Comparison of ENCODE assay signal across 13 cellular contexts in the genomic region with DNA sequence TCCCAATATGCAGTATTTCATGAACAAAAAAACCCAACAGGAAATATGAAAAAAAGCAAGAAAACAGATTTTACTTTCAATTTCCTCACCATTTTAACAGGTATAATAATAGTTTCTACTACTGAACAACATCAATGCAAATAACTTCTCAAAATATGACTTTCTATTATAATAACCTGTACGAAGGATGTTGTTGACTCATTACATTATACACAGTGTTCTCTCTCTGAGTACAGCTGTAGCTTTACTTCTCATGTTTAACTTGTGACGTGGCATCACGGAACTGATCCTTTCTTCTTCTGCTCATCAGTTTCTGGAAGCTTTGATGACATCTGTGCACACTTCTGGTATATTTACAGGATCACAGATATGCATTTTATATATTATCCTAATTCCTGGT. TPM values are rescaled to one million over a fixed set of nuclear protein-coding genes. Genes with fewer than 3 reads are reported as not detected.
DNase-seq lines count a peak whose midpoint lies in the region; ATAC-seq, FAIRE-seq and TF ChIP-seq lines count a peak whose summit lies in the region.
"Had no signal": no experiment of that assay in that cellular context is flagged by ENCODE, and none has a peak within 500 bp of the region (broad histone marks: within the 10 kb centered on the region; RNA-seq: fewer than 3 reads in every experiment).

No MANE protein-coding gene starts in this region.

- no peaks in the 10 kb centered on the region for H3K27me3 Mint-ChIP-seq in T-helper 1 cell treated with Interleukin-12 subunit alpha and Interleukin-12 subunit beta and Interleukin-4 antibody, amounts not matched to agents 30 μg/mL and 1 μg/mL, for 36 hours (ENCODE audit: low read depth)

- no peaks in the 10 kb centered on the region for H3K4me1 Mint-ChIP-seq in T-helper 1 cell treated with Interleukin-12 subunit alpha and Interleukin-12 subunit beta and Interleukin-4 antibody, amounts not matched to agents 30 μg/mL and 1 μg/mL, for 36 hours (ENCODE audit: low read depth)

- H3K4me3 ChIP-seq in dorsolateral prefrontal cortex (no peak overlapping the region), breast epithelium (no peak overlapping the region)
- H3K4me3 ChIP-seq: prostate gland had no signal

- DNase-seq in GM18507 (ENCODE audit: extremely low spot score, insufficient read length, low read depth), result peak; percentile 53
- no peak for DNase-seq in dorsolateral prefrontal cortex
- no peak for DNase-seq in breast epithelium (ENCODE audit: low spot score in 2 of 2)
- DNase-seq in UCSD-AML1 (lab: John Stamatoyannopoulos, UW; ENCODE audit: unreplicated experiment), result no peak
- DNase-seq in posterior cingulate gyrus, result no peak
- DNase-seq: activated CD4-positive, alpha-beta T cell treated with anti-CD3 and anti-CD28 coated beads, Interleukin-2, amount 50 U/mL, for 48 hours; DMS79 treated with DMSO at 0.1 percent for 48 hours; NCI-H1930; SHP77 had no signal

- TF ChIP-seq CTCF in dorsolateral prefrontal cortex (IDR thresholded peaks at IDR 0.05 in 54 of 56, conservative IDR thresholded peaks at IDR 0.05 in 2 of 56; ENCODE audit: low read depth in 1 of 56, partially characterized antibody in 56 of 56), result no peak
- TF ChIP-seq CTCF in breast epithelium (IDR thresholded peaks at IDR 0.05), result no peak

- peaks cover 29% of the 10 kb centered on the region for H3K36me3 Mint-ChIP-seq in T-helper 1 cell treated with Interleukin-12 subunit alpha and Interleukin-12 subunit beta and Interleukin-4 antibody, amounts not matched to agents 30 μg/mL and 1 μg/mL, for 36 hours (ENCODE audit: low read depth)

- ATAC-seq in GM19463 (IDR thresholded peaks at IDR 0.05; ENCODE audit: unreplicated experiment), result peak; percentile 95
- ATAC-seq in HG02973 (IDR thresholded peaks at IDR 0.05; ENCODE audit: unreplicated experiment), result peak; percentile 96

- H3K9me3 Mint-ChIP-seq in T-helper 1 cell treated with Interleukin-12 subunit alpha and Interleukin-12 subunit beta and Interleukin-4 antibody, amounts not matched to agents 30 μg/mL and 1 μg/mL, for 36 hours, result no peaks in the 10 kb centered on the region

- TF ChIP-seq POLR2A in breast epithelium (IDR thresholded peaks at IDR 0.05), result no peak

- no peak overlapping the region for H3K4me3 Mint-ChIP-seq in T-helper 1 cell treated with Interleukin-12 subunit alpha and Interleukin-12 subunit beta and Interleukin-4 antibody, amounts not matched to agents 30 μg/mL and 1 μg/mL, for 36 hours

- FAIRE-seq in GM18507 (lab: Jason Lieb, UNC), result peak; percentile 78

- no peaks in the 10 kb centered on the region for H3K4me1 ChIP-seq in breast epithelium
- H3K4me1 ChIP-seq: prostate gland had no signal

- peaks cover 8% of the 10 kb centered on the region for H3K36me3 ChIP-seq in breast epithelium
- H3K36me3 ChIP-seq: prostate gland had no signal

- H3K27ac Mint-ChIP-seq in T-helper 1 cell treated with Interleukin-12 subunit alpha and Interleukin-12 subunit beta and Interleukin-4 antibody, amounts not matched to agents 30 μg/mL and 1 μg/mL, for 36 hours, result peak overlapping the region; percentile 3

- intact Hi-C loops in dorsolateral prefrontal cortex (cut with DNase I), result loop anchor here in 1 of 2 donors (10.0 kb wide), 1 partner anchor 90 kb away; a partner anchor contains a TSS
- intact Hi-C loops in breast epithelium (cut with DNase I; ENCODE audit: low total_unique reads), result no loop called here
- intact Hi-C loops in posterior cingulate gyrus (cut with DNase I), result no loop called here

- no peaks in the 10 kb centered on the region for H3K9me3 ChIP-seq in breast epithelium
- H3K9me3 ChIP-seq: prostate gland had no signal

- no peaks in the 10 kb centered on the region for H3K27me3 ChIP-seq in dorsolateral prefrontal cortex
- H3K27me3 ChIP-seq in breast epithelium, result no peaks in the 10 kb centered on the region

- H3K27ac ChIP-seq in dorsolateral prefrontal cortex (no peak overlapping the region), breast epithelium (no peak overlapping the region)
- H3K27ac ChIP-seq: prostate gland had no signal

RNA-seq across cellular contexts. Expression of a gene that starts 40.0 kb away (rescaled TPM):
- total RNA-seq in dorsolateral prefrontal cortex (10 to 100 TPM in 16 of 120 experiments, 1 to 10 TPM in 104; 1.7 to 12.5 (median 7.0) TPM), breast epithelium (1 to 10 TPM in 1 of 3 donors, under 1 TPM in 2; 0.66 to 2.6 (median 0.88) TPM)
